In the genomic region with DNA sequence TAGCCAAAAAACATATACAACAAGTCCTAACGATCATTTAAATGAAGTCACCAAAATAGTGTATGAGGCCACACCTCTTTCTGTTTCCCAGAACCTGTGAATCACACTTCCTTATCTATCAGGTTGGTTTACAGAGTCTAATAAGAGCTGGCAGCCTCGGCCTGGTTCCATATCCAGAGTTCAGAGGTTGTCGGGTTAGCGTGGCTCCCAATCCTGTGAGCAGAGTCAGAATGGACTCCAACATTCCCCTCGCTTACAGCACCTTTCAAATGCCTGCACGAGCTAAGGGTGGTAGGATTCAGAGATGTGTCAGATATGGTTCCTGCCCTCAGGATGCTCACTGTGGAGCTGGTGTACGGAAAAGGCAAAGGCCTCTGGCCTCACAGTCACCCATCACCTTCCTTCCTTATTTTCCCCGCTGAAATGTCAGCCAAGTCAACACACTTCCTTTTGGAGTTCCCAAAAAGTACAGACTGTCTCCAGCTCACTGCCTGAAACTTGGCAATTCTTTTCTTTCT, we compare ENCODE assay signal across 1 cellular context.
TF ChIP-seq lines count a peak whose summit lies in the region.

No MANE protein-coding gene starts in this region.

TF ChIP-seq in K562, 482 proteins besides CTCF, POLR2A, EP300 and RAD21 (continued from another document and continues in another):
- peak; percentile 22; the same call in 1 of the 2 replicates for TF ChIP-seq MGA (IDR thresholded peaks at IDR 0.05)
- TF ChIP-seq, protein P1, sequence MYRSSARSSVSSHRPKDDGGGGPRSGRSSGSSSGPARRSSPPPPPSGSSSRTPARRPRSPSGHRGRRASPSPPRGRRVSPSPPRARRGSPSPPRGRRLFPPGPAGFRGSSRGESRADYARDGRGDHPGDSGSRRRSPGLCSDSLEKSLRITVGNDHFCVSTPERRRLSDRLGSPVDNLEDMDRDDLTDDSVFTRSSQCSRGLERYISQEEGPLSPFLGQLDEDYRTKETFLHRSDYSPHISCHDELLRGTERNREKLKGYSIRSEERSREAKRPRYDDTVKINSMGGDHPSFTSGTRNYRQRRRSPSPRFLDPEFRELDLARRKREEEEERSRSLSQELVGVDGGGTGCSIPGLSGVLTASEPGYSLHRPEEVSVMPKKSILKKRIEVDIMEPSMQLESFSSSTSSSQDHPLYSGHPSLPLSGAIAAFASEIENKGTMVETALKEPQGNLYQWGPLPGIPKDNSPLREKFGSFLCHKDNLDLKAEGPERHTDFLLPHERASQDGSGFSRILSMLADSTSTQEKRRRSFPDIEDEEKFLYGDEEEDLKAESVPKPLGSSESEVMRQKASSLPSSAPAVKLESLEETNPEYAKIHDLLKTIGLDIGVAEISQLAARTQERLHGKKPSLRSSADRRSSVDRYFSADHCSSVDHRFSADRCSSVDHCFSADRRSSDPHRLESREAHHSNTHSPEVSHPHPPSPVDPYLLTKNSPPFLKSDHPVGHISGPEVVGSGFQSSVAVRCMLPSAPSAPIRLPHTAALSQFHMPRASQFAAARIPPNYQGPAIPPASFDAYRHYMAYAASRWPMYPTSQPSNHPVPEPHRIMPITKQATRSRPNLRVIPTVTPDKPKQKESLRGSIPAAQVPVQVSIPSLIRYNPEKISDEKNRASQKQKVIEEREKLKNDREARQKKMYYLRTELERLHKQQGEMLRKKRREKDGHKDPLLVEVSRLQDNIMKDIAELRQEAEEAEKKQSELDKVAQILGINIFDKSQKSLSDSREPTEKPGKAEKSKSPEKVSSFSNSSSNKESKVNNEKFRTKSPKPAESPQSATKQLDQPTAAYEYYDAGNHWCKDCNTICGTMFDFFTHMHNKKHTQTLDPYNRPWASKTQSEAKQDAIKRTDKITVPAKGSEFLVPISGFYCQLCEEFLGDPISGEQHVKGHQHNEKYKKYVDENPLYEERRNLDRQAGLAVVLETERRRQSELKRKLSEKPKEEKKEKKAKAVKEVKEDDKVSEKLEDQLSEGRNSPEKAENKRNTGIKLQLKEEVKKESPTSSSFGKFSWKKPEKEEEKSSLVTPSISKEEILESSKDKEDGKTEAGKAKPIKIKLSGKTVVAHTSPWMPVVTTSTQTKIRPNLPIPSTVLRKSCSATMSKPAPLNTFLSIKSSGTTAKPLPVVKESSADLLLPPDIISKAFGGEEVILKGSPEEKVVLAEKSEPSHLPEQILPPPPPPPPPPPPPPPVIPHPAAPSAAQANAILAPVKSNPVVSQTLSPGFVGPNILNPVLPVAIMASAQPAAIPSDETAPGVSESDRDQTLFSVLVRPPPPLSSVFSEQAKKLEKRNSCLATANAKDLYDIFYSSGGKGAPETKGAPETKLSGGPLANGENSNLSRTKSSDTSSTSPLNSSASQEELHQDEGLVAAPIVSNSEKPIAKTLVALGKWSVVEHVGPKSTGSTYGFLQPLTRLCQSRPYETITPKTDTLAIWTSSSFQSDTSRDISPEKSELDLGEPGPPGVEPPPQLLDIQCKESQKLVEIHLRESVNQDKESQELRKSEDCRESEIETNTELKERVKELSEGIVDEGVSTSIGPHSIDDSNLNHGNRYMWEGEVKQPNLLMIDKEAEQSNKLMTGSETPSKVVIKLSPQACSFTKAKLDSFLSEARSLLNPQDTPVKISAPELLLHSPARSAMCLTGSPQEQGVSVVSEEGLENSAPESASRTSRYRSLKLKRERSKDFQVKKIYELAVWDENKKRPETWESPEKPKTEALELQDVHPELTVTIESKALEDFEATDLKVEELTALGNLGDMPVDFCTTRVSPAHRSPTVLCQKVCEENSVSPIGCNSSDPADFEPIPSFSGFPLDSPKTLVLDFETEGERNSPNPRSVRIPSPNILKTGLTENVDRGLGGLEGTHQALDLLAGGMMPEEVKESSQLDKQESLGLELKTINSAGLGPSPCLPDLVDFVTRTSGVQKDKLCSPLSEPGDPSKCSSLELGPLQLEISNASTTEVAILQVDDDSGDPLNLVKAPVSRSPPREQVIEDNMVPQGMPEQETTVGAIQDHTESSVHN (IDR thresholded peaks at IDR 0.05; ENCODE audit: borderline replicate concordance in 1 of 2, low read depth in 1 of 2): no peak
- no peak for TF ChIP-seq CREBBP (IDR thresholded peaks at IDR 0.05; ENCODE audit: low read depth, low read length)
- TF ChIP-seq, protein P2, sequence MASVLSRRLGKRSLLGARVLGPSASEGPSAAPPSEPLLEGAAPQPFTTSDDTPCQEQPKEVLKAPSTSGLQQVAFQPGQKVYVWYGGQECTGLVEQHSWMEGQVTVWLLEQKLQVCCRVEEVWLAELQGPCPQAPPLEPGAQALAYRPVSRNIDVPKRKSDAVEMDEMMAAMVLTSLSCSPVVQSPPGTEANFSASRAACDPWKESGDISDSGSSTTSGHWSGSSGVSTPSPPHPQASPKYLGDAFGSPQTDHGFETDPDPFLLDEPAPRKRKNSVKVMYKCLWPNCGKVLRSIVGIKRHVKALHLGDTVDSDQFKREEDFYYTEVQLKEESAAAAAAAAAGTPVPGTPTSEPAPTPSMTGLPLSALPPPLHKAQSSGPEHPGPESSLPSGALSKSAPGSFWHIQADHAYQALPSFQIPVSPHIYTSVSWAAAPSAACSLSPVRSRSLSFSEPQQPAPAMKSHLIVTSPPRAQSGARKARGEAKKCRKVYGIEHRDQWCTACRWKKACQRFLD (CRISPR knock-in tag; IDR thresholded peaks at IDR 0.05): no peak
- no peak for TF ChIP-seq IRF9 (tag; IDR thresholded peaks at IDR 0.05)
- TF ChIP-seq FOS (IDR thresholded peaks at IDR 0.05; ENCODE audit: extremely low read depth, insufficient read length): peak; percentile 13
- no peak for TF ChIP-seq SMAD2 (IDR thresholded peaks at IDR 0.05; ENCODE audit: low read depth, low read length)
- TF ChIP-seq TCF7L2 (IDR thresholded peaks at IDR 0.05; ENCODE audit: low read depth, low read length): no peak
- no peak for TF ChIP-seq ATF1 (CRISPR knock-in tag; IDR thresholded peaks at IDR 0.05)
- TF ChIP-seq ATF1 (tag; IDR thresholded peaks at IDR 0.05): peak; percentile 41; the same call in 1 of the 2 replicates
- TF ChIP-seq TFAP4 (CRISPR knock-in tag; IDR thresholded peaks at IDR 0.05; ENCODE audit: borderline replicate concordance): no peak
- no peak for TF ChIP-seq ZNF384 (IDR thresholded peaks at IDR 0.05; ENCODE audit: low read depth, low read length)
- TF ChIP-seq ZNF79 (CRISPR knock-in tag; IDR thresholded peaks at IDR 0.05; ENCODE audit: low read depth): no peak
- no peak for TF ChIP-seq STAG1 (CRISPR knock-in tag; IDR thresholded peaks at IDR 0.05; ENCODE audit: borderline replicate concordance)
- TF ChIP-seq GTF3C2 (IDR thresholded peaks at IDR 0.05; ENCODE audit: borderline replicate concordance, extremely low read depth, insufficient read length): no peak
- no peak for TF ChIP-seq BRF2 (IDR thresholded peaks at IDR 0.05; ENCODE audit: borderline replicate concordance, insufficient read depth, insufficient read length)
- peak; percentile 16; the same call in 1 of the 2 replicates for TF ChIP-seq TOE1 (IDR thresholded peaks at IDR 0.05; ENCODE audit: borderline replicate concordance)
- no peak for TF ChIP-seq TOE1 (CRISPR knock-in tag; IDR thresholded peaks at IDR 0.05; ENCODE audit: borderline replicate concordance, low read depth)
- no peak for TF ChIP-seq SLC30A9 (CRISPR knock-in tag; IDR thresholded peaks at IDR 0.05)
